8 cellular contexts compared by ENCODE assay signal in genomic region chr19:11737964-11738745, GRCh38. TPM values are rescaled to one million over a fixed set of nuclear protein-coding genes. Genes with fewer than 3 reads are reported as not detected.
DNase-seq lines count a peak whose midpoint lies in the region; ATAC-seq, FAIRE-seq and TF ChIP-seq lines count a peak whose summit lies in the region.

No MANE protein-coding gene starts in this region.

- peak; percentile 49 for FAIRE-seq in HepG2 (lab: Jason Lieb, UNC)

- H3K36me3 ChIP-seq in IMR-90 (ENCODE audit: control insufficient read depth, insufficient read depth, low read length) (peaks cover 2% of the 10 kb centered on the region; the same call in 1 of the 2 replicates), WERI-Rb-1 (no peaks in the 10 kb centered on the region), colonic mucosa (no peaks in the 10 kb centered on the region), HepG2 (replicated peaks in 1 of 2; ENCODE audit: control insufficient read depth in 1 of 2, insufficient read depth in 2 of 2, low read length in 2 of 2) (no peaks in the 10 kb centered on the region)

- intact Hi-C loops in IMR-90 (cut with micrococcal nuclease) (no loop called here), colonic mucosa (cut with DNase I) (no loop called here), HepG2 (cut with micrococcal nuclease; ENCODE audit: unreplicated experiment) (loop anchor here (2.0 to 5.0 kb wide), 2 partner anchors 29 to 36 kb away; partner anchors contain the start of gene ZNF441)

- H2AK5ac ChIP-seq in IMR-90 (ENCODE audit: low read depth, low read length): no peak overlapping the region

- 2% methylated on average over 39 of the region's 52 CpGs; no CpG with 5 or more reads in 1 of the 2 experiments for WGBS in IMR-90 (ENCODE audit: extremely low coverage in 2 of 2, insufficient read length in 1 of 2), 2 experiments
- 0% methylated on average over 14 of the region's 52 CpGs for WGBS in HepG2 (ENCODE audit: low lambda C conversion rate)

- H4K91ac ChIP-seq in IMR-90 (ENCODE audit: insufficient read depth, low read depth, low read length): no peak overlapping the region

- peak overlapping the region; percentile 44 for H3K9ac ChIP-seq in IMR-90 (ENCODE audit: low read depth, low read length)
- peak overlapping the region; percentile 89 to 93 for H3K9ac ChIP-seq in colonic mucosa (ENCODE audit: low read depth in 2 of 2, low read length in 2 of 2)
- H3K9ac ChIP-seq in HepG2 (ENCODE audit: insufficient read depth, low read depth, low read length): peak overlapping the region; percentile 94

- no peak overlapping the region for H2BK5ac ChIP-seq in IMR-90 (ENCODE audit: low read depth, low read length, poor library complexity, severe bottlenecking)

- H3K56ac ChIP-seq in IMR-90 (ENCODE audit: extremely low read depth, insufficient read depth, low read length): no peak overlapping the region

- peak overlapping the region; percentile 66 for H3K4me3 ChIP-seq in IMR-90 (ENCODE audit: insufficient read depth, low read depth, low read length)
- peak overlapping the region; percentile 91 for H3K4me3 ChIP-seq in WERI-Rb-1 (ENCODE audit: low read depth, low read length)
- H3K4me3 ChIP-seq in colonic mucosa: peak overlapping the region; percentile 98
- peak overlapping the region; percentile 84 to 97 (median 93) for H3K4me3 ChIP-seq in HepG2 (replicated peaks in 1 of 3; ENCODE audit: insufficient read depth in 1 of 3, low read depth in 2 of 3, low read length in 3 of 3)

- H3K4me2 ChIP-seq in IMR-90 (ENCODE audit: low read depth, low read length) (peak overlapping the region; percentile 85), HepG2 (ENCODE audit: low read depth, low read length) (peak overlapping the region; percentile 97)

- H3K27ac ChIP-seq in IMR-90 (ENCODE audit: insufficient read depth, low read length) (peak overlapping the region; percentile 43), WERI-Rb-1 (peak overlapping the region; percentile 80), colonic mucosa (peak overlapping the region; percentile 91), HepG2 (ENCODE audit: extremely low read length, insufficient read depth, low read length) (peak overlapping the region; percentile 88)

- peaks cover 2% of the 10 kb centered on the region; the same call in 1 of the 2 replicates for H3K9me1 ChIP-seq in IMR-90 (ENCODE audit: insufficient read depth, low read length)

- no peaks in the 10 kb centered on the region for H3K27me3 ChIP-seq in IMR-90 (ENCODE audit: control insufficient read depth, insufficient read depth, low read length)
- no peaks in the 10 kb centered on the region for H3K27me3 ChIP-seq in WERI-Rb-1 (ENCODE audit: insufficient read depth, low read depth, severe bottlenecking)
- no peaks in the 10 kb centered on the region for H3K27me3 ChIP-seq in colonic mucosa
- H3K27me3 ChIP-seq in HepG2 (ENCODE audit: control insufficient read depth in 1 of 2, insufficient read depth in 2 of 2, low read length in 2 of 2): no peaks in the 10 kb centered on the region

- peak; percentile 41 for ATAC-seq in GM21526 (IDR thresholded peaks at IDR 0.05; ENCODE audit: low FRiP score, unreplicated experiment)
- peak; percentile 73 for ATAC-seq in IMR-90 (ENCODE audit: low read depth)
- peak; percentile 85 for ATAC-seq in HepG2

- DNase-seq in ELR (ENCODE audit: low read depth): peak; percentile 67
- DNase-seq in IMR-90: peak; percentile 12
- peak; percentile 36 for DNase-seq in WERI-Rb-1
- peak; percentile 89 for DNase-seq in colonic mucosa
- peak; percentile 67 for DNase-seq in HepG2 (ENCODE audit: low spot score)
- DNase-seq in stimulated activated CD8-positive, alpha-beta memory T cell treated with anti-CD3 and anti-CD28 coated beads, Interleukin-12 subunit alpha, Interleukin-12 subunit beta, amount 100 ng/mL, for 4 hours (ENCODE audit: low read depth): peak; percentile 3
- DNase-seq in NCI-H2196 (lab: John Stamatoyannopoulos, UW; ENCODE audit: unreplicated experiment): no peak

- H2BK15ac ChIP-seq in IMR-90 (ENCODE audit: low read depth, low read length): no peak overlapping the region

- in situ Hi-C loops in IMR-90 (cut with MboI; ENCODE audit: low sequenced_read_pairs): no loop called here
- in situ Hi-C loops in HepG2 (cut with HindIII; ENCODE audit: extremely low pct_ligation_motif_present, low pct_unique_long_range_greater_than_20kb): no loop called here

- TF ChIP-seq RAD21 in IMR-90 (IDR thresholded peaks at IDR 0.05; ENCODE audit: low read length) (no peak), HepG2 (CRISPR knock-in tag; IDR thresholded peaks at IDR 0.05) (peak; percentile 48)

- H3K14ac ChIP-seq in IMR-90 (replicated peaks; ENCODE audit: low read depth, low read length): peak overlapping the region; percentile 52; the same call in 1 of the 2 replicates

- H4K20me1 ChIP-seq in IMR-90 (ENCODE audit: insufficient read depth, low read length) (no peaks in the 10 kb centered on the region), HepG2 (ENCODE audit: insufficient read depth, low read length) (peaks cover 4% of the 10 kb centered on the region; the same call in 1 of the 2 replicates)

- POLR2A ChIA-PET in IMR-90 (lab: Charles Lee; ENCODE audit: unreplicated experiment) (interaction anchor here (0.7 kb wide), 1 partner anchor 144 kb away, joined by 4 read pairs; no protein-coding TSS in a partner anchor), HepG2 (lab: Yijun Ruan, JAX) (interaction anchor here (1.0 to 2.2 kb wide), 4 partner anchors 29 to 60 kb away, joined by 3 to 7 read pairs (median 3); partner anchors contain the start of genes ZNF441 and ZNF491)

- no peak overlapping the region for H4K5ac ChIP-seq in IMR-90 (ENCODE audit: low read depth, low read length)

- no peak overlapping the region for H2BK20ac ChIP-seq in IMR-90 (ENCODE audit: low read depth, low read length)

- peaks cover 3 to 36% of the 10 kb centered on the region in 2 experiments for H3K79me1 ChIP-seq in IMR-90 (ENCODE audit: low read depth in 1 of 2, low read length in 2 of 2)

- no peak for TF ChIP-seq POLR2A in IMR-90 (IDR thresholded peaks at IDR 0.05; ENCODE audit: low read depth, low read length)
- peak; percentile 62 to 71; a peak in 3 of 4 replicates for TF ChIP-seq POLR2A in HepG2 (IDR thresholded peaks at IDR 0.05; ENCODE audit: insufficient read depth in 1 of 2, low read depth in 2 of 2, low read length in 2 of 2)

- H3K4ac ChIP-seq in IMR-90 (ENCODE audit: low read depth, low read length): peak overlapping the region; percentile 51

- H2BK120ac ChIP-seq in IMR-90 (ENCODE audit: low read depth, low read length): no peak overlapping the region

- peak overlapping the region; percentile 91 for H2AK9ac ChIP-seq in IMR-90 (replicated peaks; ENCODE audit: low read depth, low read length, poor library complexity)

- CTCF ChIA-PET in IMR-90 (lab: Yijun Ruan, JAX) (interaction anchor here (1.0 kb wide), 1 partner anchor 38 kb away, joined by 3 read pairs; no protein-coding TSS in a partner anchor), HepG2 (lab: Yijun Ruan, JAX; ENCODE audit: low intra/inter-chr PET ratio, low total read pairs) (no interaction called here)

- dilution Hi-C loops in IMR-90 (cut with HindIII; ENCODE audit: low sequenced_read_pairs, unreplicated experiment): no loop called here

- TF ChIP-seq CTCF in IMR-90 (conservative IDR thresholded peaks at IDR 0.05; ENCODE audit: low read depth, low read length) (0 out of 2 replicates have a peak, but pooled peaks have one; percentile 5), WERI-Rb-1 (IDR thresholded peaks at IDR 0.05; ENCODE audit: low read depth, low read length) (0 out of 2 replicates have a peak, but pooled peaks have one; percentile 5), colonic mucosa (IDR thresholded peaks at IDR 0.05) (no peak), HepG2 (CRISPR knock-in tag; IDR thresholded peaks at IDR 0.05) (no peak)

- H4K8ac ChIP-seq in IMR-90 (ENCODE audit: low read depth in 2 of 2, low read length in 2 of 2): no peak overlapping the region; a peak in 1 of 4 replicates

- peaks cover 43% of the 10 kb centered on the region for H3K79me2 ChIP-seq in HepG2 (ENCODE audit: insufficient read depth, low read length)

- BruUV-seq in IMR-90 (replicated peaks; lab: Mats Ljungman, UMichigan) (no TSS peak), HepG2 (replicated peaks; lab: Mats Ljungman, UMichigan) (TSS peak; percentile 83)

- H3K9me3 ChIP-seq in IMR-90 (ENCODE audit: control insufficient read depth, insufficient read depth, low read length) (no peaks in the 10 kb centered on the region), WERI-Rb-1 (ENCODE audit: severe bottlenecking) (no peaks in the 10 kb centered on the region), colonic mucosa (no peaks in the 10 kb centered on the region), HepG2 (ENCODE audit: low read length) (no peaks in the 10 kb centered on the region)

- H3K18ac ChIP-seq in IMR-90 (ENCODE audit: low read depth, low read length): no peak overlapping the region

- H3K23ac ChIP-seq in IMR-90 (ENCODE audit: low read depth, low read length): peak overlapping the region; percentile 79

- peak overlapping the region; percentile 97 for H2AFZ ChIP-seq in IMR-90 (replicated peaks; ENCODE audit: low read length, poor library complexity)
- H2AFZ ChIP-seq in HepG2 (ENCODE audit: low read length): peak overlapping the region; percentile 19

- TF ChIP-seq EP300 in HepG2 (IDR thresholded peaks at IDR 0.05; ENCODE audit: low read depth in 2 of 2, low read length in 2 of 2): no peak
- TF ChIP-seq EP300 in HepG2 (CRISPR knock-in tag; IDR thresholded peaks at IDR 0.05; ENCODE audit: borderline replicate concordance): no peak

- H3K4me1 ChIP-seq in IMR-90 (ENCODE audit: control insufficient read depth, insufficient read depth, low read length) (peaks cover 7% of the 10 kb centered on the region), colonic mucosa (peaks cover 5% of the 10 kb centered on the region), HepG2 (ENCODE audit: insufficient read depth, low read length) (peaks cover 39% of the 10 kb centered on the region)

RNA-seq across cellular contexts. Expression of gene ZNF823, which starts 0.6 kb away (rescaled TPM):
- total RNA-seq in IMR-90 (2012; rRNA removed): 9.2 and 9.3 TPM in 2 replicates
- polyA plus RNA-seq in IMR-90 (2012; rRNA removed): 1.8 and 2.2 TPM in 2 replicates
- 0.19 and 0.34 TPM in 2 replicates for polyA plus RNA-seq in IMR-90 (2012; cell fraction: cytosol; rRNA removed)
- polyA plus RNA-seq in IMR-90 (2012; cell fraction: nucleus; rRNA removed; ENCODE audit: low replicate concordance): 0.58 and 4.0 TPM in 2 replicates
- 10 to 100 TPM; 10.7 to 13.1 TPM for total RNA-seq in colonic mucosa
- 11.7 and 18.2 TPM in 2 replicates for total RNA-seq in HepG2 (2016; rRNA removed; fragmentation: Illumina TruSeq; extraction: Trizol)
- 10.8 and 14.7 TPM in 2 replicates for total RNA-seq in HepG2 (2016; cell fraction: cytosol; rRNA removed; fragmentation: Illumina TruSeq; extraction: Trizol; ENCODE audit: low read depth)
- 12.1 and 19.3 TPM in 2 replicates for total RNA-seq in HepG2 (2016; cell fraction: insoluble cytoplasmic fraction; rRNA removed; fragmentation: Illumina TruSeq; extraction: Trizol)
- 9.2 and 10.6 TPM in 2 replicates for total RNA-seq in HepG2 (2016; cell fraction: membrane; rRNA removed; fragmentation: Illumina TruSeq; extraction: Trizol)
- 7.5 and 8.8 TPM in 2 replicates for total RNA-seq in HepG2 (2016; cell fraction: nucleus; rRNA removed; fragmentation: Illumina TruSeq; extraction: Trizol)
- polyA plus RNA-seq in HepG2 (2011; rRNA removed): 5.1 and 5.7 TPM in 2 replicates
- 2.2 and 3.4 TPM in 2 replicates for polyA plus RNA-seq in HepG2 (2011; cell fraction: cytosol; rRNA removed)
- polyA plus RNA-seq in HepG2 (2011; cell fraction: nucleus; rRNA removed): 3.5 and 5.2 TPM in 2 replicates
- 5.8 and 6.8 TPM in 2 replicates for polyA plus RNA-seq in HepG2 (2012)
- 0.63 and 0.85 TPM in 2 replicates for polyA plus RNA-seq in HepG2 (2016; cell fraction: cytosol; fragmentation: Illumina TruSeq; extraction: Trizol; ENCODE audit: low read depth)
- polyA plus RNA-seq in HepG2 (2016; cell fraction: insoluble cytoplasmic fraction; fragmentation: Illumina TruSeq; extraction: Trizol; ENCODE audit: low read depth): 10.0 and 12.3 TPM in 2 replicates
- polyA plus RNA-seq in HepG2 (2016; cell fraction: membrane; fragmentation: Illumina TruSeq; extraction: Trizol; ENCODE audit: low read depth): 1.5 and 2.1 TPM in 2 replicates
- 13.7 and 14.1 TPM in 2 replicates for polyA plus RNA-seq in HepG2 (2016; cell fraction: nucleus; fragmentation: Illumina TruSeq; extraction: Trizol; ENCODE audit: insufficient read depth, low read depth)
- 1.8 and 1.9 TPM in 2 replicates for polyA minus RNA-seq in HepG2 (2011; rRNA and poly(A)+ RNA removed; ENCODE audit: low replicate concordance)
- 7.1 and 8.7 TPM in 2 replicates for polyA minus RNA-seq in HepG2 (2011; cell fraction: cytosol; rRNA and poly(A)+ RNA removed)
- polyA minus RNA-seq in HepG2 (2011; cell fraction: nucleus; rRNA and poly(A)+ RNA removed): 6.4 and 9.1 TPM in 2 replicates

RNA-seq across cellular contexts. Expression of gene ZNF441, which starts 28.6 kb away (rescaled TPM):
- 9.7 and 12.2 TPM in 2 replicates for total RNA-seq in IMR-90 (2012; rRNA removed)
- 2.4 and 2.8 TPM in 2 replicates for polyA plus RNA-seq in IMR-90 (2012; rRNA removed)
- 0.08 and 0.11 TPM in 2 replicates for polyA plus RNA-seq in IMR-90 (2012; cell fraction: cytosol; rRNA removed)
- polyA plus RNA-seq in IMR-90 (2012; cell fraction: nucleus; rRNA removed; ENCODE audit: low replicate concordance): 2.2 and 16.7 TPM in 2 replicates
- total RNA-seq in colonic mucosa: 1 to 10 TPM; 3.5 to 3.8 TPM
- total RNA-seq in HepG2 (2016; rRNA removed; fragmentation: Illumina TruSeq; extraction: Trizol): 10.0 and 18.0 TPM in 2 replicates
- total RNA-seq in HepG2 (2016; cell fraction: cytosol; rRNA removed; fragmentation: Illumina TruSeq; extraction: Trizol; ENCODE audit: low read depth): 1.2 and 2.6 TPM in 2 replicates
- 11.3 and 15.3 TPM in 2 replicates for total RNA-seq in HepG2 (2016; cell fraction: insoluble cytoplasmic fraction; rRNA removed; fragmentation: Illumina TruSeq; extraction: Trizol)
- total RNA-seq in HepG2 (2016; cell fraction: membrane; rRNA removed; fragmentation: Illumina TruSeq; extraction: Trizol): 3.7 and 5.1 TPM in 2 replicates
- total RNA-seq in HepG2 (2016; cell fraction: nucleus; rRNA removed; fragmentation: Illumina TruSeq; extraction: Trizol): 13.4 and 15.8 TPM in 2 replicates
- polyA plus RNA-seq in HepG2 (2011; rRNA removed): 2.8 and 3.5 TPM in 2 replicates
- 0.54 and 1.0 TPM in 2 replicates for polyA plus RNA-seq in HepG2 (2011; cell fraction: cytosol; rRNA removed)
- 4.8 and 5.7 TPM in 2 replicates for polyA plus RNA-seq in HepG2 (2011; cell fraction: nucleus; rRNA removed)
- polyA plus RNA-seq in HepG2 (2012): 2.3 and 3.6 TPM in 2 replicates
- polyA plus RNA-seq in HepG2 (2016; cell fraction: cytosol; fragmentation: Illumina TruSeq; extraction: Trizol; ENCODE audit: low read depth): 0.07 and 0.16 TPM in 2 replicates
- polyA plus RNA-seq in HepG2 (2016; cell fraction: insoluble cytoplasmic fraction; fragmentation: Illumina TruSeq; extraction: Trizol; ENCODE audit: low read depth): 5.5 and 5.8 TPM in 2 replicates
- 0.39 and 0.42 TPM in 2 replicates for polyA plus RNA-seq in HepG2 (2016; cell fraction: membrane; fragmentation: Illumina TruSeq; extraction: Trizol; ENCODE audit: low read depth)
- 10.6 and 11.9 TPM in 2 replicates for polyA plus RNA-seq in HepG2 (2016; cell fraction: nucleus; fragmentation: Illumina TruSeq; extraction: Trizol; ENCODE audit: insufficient read depth, low read depth)
- 1.3 and 2.4 TPM in 2 replicates for polyA minus RNA-seq in HepG2 (2011; rRNA and poly(A)+ RNA removed; ENCODE audit: low replicate concordance)
- 3.3 and 3.6 TPM in 2 replicates for polyA minus RNA-seq in HepG2 (2011; cell fraction: cytosol; rRNA and poly(A)+ RNA removed)
- polyA minus RNA-seq in HepG2 (2011; cell fraction: nucleus; rRNA and poly(A)+ RNA removed): 19.5 and 20.9 TPM in 2 replicates

Comparison
In these comparisons a context has a peak if more than half of its experiments do, and no peak if none do; other contexts are left out.
1. H3K9ac ChIP-seq: peak in every context shown above with its lines; median percentile 94 in HepG2; 91 in colonic mucosa; 44 in IMR-90.
2. CTCF ChIP-seq: peak in IMR-90 (single experiment) and WERI-Rb-1 (single experiment); none in colonic mucosa (single experiment) and HepG2 (single experiment).
3. Peak in every context shown above with its lines, with median percentiles within 50 percentile points of each other: ATAC-seq, H3K27ac ChIP-seq and H3K4me3 ChIP-seq.